In the genomic region with DNA sequence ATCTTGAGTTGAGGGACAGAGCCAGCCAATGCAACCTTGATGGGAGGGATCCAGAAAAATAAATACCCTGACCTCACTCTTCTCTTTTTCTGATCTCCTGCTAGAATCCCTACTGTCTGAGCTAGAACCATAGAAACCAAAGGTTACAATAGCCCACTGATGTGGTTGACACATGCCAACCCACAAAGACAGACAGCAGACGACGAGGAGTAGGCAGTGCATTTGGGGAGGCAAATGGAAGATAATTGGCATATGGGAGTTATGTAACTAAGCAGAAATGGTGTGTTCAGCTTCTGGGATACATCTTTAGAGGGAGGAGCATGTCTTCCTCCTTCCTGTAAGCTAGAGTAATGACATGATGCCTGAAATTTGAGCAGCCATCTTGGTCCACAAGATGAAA, we compare ENCODE assay signal across 28 cellular contexts.
DNase-seq lines count a peak whose midpoint lies in the region; ATAC-seq, FAIRE-seq and TF ChIP-seq lines count a peak whose summit lies in the region.
"Had no signal": no experiment of that assay in that cellular context is flagged by ENCODE, and none has a peak within 500 bp of the region (broad histone marks: within the 10 kb centered on the region; RNA-seq: fewer than 3 reads in every experiment).

No MANE protein-coding gene starts in this region.

- in situ Hi-C loops in transverse colon (cut with MboI; ENCODE audit: low pct_ligation_motif_present in 1 of 4, low pct_unique_long_range_greater_than_20kb in 1 of 4, low sequenced_read_pairs in 3 of 4), result no loop called here

- H3K36me3 ChIP-seq in CD8-positive, alpha-beta memory T cell (ENCODE audit: insufficient read depth, low read length), result no peaks in the 10 kb centered on the region
- H3K36me3 ChIP-seq in bronchial epithelial cell (ENCODE audit: control insufficient read depth, insufficient read depth, low read length) (no peaks in the 10 kb centered on the region), psoas muscle (ENCODE audit: insufficient read depth in 1 of 2, low read depth in 1 of 2) (no peaks in the 10 kb centered on the region), transverse colon (no peaks in the 10 kb centered on the region)
- H3K36me3 ChIP-seq: breast epithelium, left lung, MG63, stomach, uterus had no signal

- peak overlapping the region; percentile 17 to 56 (median 43) for H3K4me3 Mint-ChIP-seq in CD8-positive, alpha-beta memory T cell
- H3K4me3 Mint-ChIP-seq in WTC11, result no peak overlapping the region
- H3K4me3 Mint-ChIP-seq in natural killer cell treated with Interleukin-12 subunit alpha and Interleukin-12 subunit beta and Interleukin-15 and Interleukin-18, amount 100 ng/mL, for 72 hours, result peak overlapping the region; percentile 50

- TF ChIP-seq CTCF in WTC11 (IDR thresholded peaks at IDR 0.05), result no peak
- no peak for TF ChIP-seq CTCF in bronchial epithelial cell (IDR thresholded peaks at IDR 0.05; ENCODE audit: insufficient read depth, low read length, severe bottlenecking)
- no peak for TF ChIP-seq CTCF in psoas muscle (IDR thresholded peaks at IDR 0.05)
- TF ChIP-seq CTCF in transverse colon (IDR thresholded peaks at IDR 0.05), result no peak

- no peaks in the 10 kb centered on the region for H3K9me3 Mint-ChIP-seq in CD8-positive, alpha-beta memory T cell
- peaks cover 25% of the 10 kb centered on the region for H3K9me3 Mint-ChIP-seq in WTC11
- H3K9me3 Mint-ChIP-seq in natural killer cell treated with Interleukin-12 subunit alpha and Interleukin-12 subunit beta and Interleukin-15 and Interleukin-18, amount 100 ng/mL, for 72 hours, result peaks cover 15% of the 10 kb centered on the region

- POLR2A ChIA-PET in CD8-positive, alpha-beta memory T cell (lab: Charles Lee), result no interaction called here
- POLR2A ChIA-PET in WTC11 (lab: Charles Lee), result no interaction called here

- H3K4me3 ChIP-seq in CD8-positive, alpha-beta memory T cell (ENCODE audit: low read length), result no peak overlapping the region
- H3K4me3 ChIP-seq in bronchial epithelial cell (ENCODE audit: low read depth, low read length) (no peak overlapping the region), psoas muscle (no peak overlapping the region), transverse colon (no peak overlapping the region)
- H3K4me3 ChIP-seq: breast epithelium, coronary artery, left lung, MG63, stomach, uterus had no signal

- CTCF ChIA-PET in CD8-positive, alpha-beta memory T cell (lab: Charles Lee), result interaction anchor here (1.5 kb wide), 1 partner anchor 53 kb away, joined by 3 read pairs; no protein-coding TSS in a partner anchor
- CTCF ChIA-PET in WTC11 (lab: Charles Lee), result no interaction called here

- H3K27me3 ChIP-seq in CD8-positive, alpha-beta memory T cell (ENCODE audit: insufficient read depth, low read length, poor library complexity, severe bottlenecking), result no peaks in the 10 kb centered on the region
- no peaks in the 10 kb centered on the region for H3K27me3 ChIP-seq in bronchial epithelial cell (ENCODE audit: control insufficient read depth, insufficient read depth, low read length)
- H3K27me3 ChIP-seq in psoas muscle (ENCODE audit: insufficient read depth in 3 of 3, low read length in 2 of 3), result no peaks in the 10 kb centered on the region
- H3K27me3 ChIP-seq in transverse colon, result no peaks in the 10 kb centered on the region
- H3K27me3 ChIP-seq: breast epithelium, left lung, MG63, stomach, uterus had no signal

- 95 to 100% (median 100%) methylated on average over 2 of the region's 2 CpGs for WGBS in psoas muscle, 3 donors
- 92 to 100% methylated on average over 1 to 2 of the region's 2 CpGs for WGBS in transverse colon (ENCODE audit: low coverage in 1 of 2), 2 donors

- TF ChIP-seq POLR2A in transverse colon (IDR thresholded peaks at IDR 0.05), result no peak

- peak; percentile 50 for FAIRE-seq in bronchial epithelial cell (lab: Jason Lieb, UNC)
- FAIRE-seq: G401.6 had no signal

- H3K4me1 Mint-ChIP-seq in CD8-positive, alpha-beta memory T cell, result peaks cover 16 to 21% (median 17%) of the 10 kb centered on the region in 3 donors
- H3K4me1 Mint-ChIP-seq in WTC11, result peaks cover 12% of the 10 kb centered on the region
- peaks cover 29 to 35% of the 10 kb centered on the region in 2 donors for H3K4me1 Mint-ChIP-seq in natural killer cell treated with Interleukin-12 subunit alpha and Interleukin-12 subunit beta and Interleukin-15 and Interleukin-18, amount 100 ng/mL, for 72 hours (ENCODE audit: low read depth in 2 of 2)

- H3K4me1 ChIP-seq in CD8-positive, alpha-beta memory T cell (ENCODE audit: insufficient read depth, low read length), result peaks cover 15% of the 10 kb centered on the region
- H3K4me1 ChIP-seq in psoas muscle, result peaks cover 13% of the 10 kb centered on the region
- no peaks in the 10 kb centered on the region for H3K4me1 ChIP-seq in transverse colon
- H3K4me1 ChIP-seq: breast epithelium, Caco-2, left lung, stomach, uterus had no signal

- no peaks in the 10 kb centered on the region for H3K9me3 ChIP-seq in CD8-positive, alpha-beta memory T cell (ENCODE audit: low read length)
- H3K9me3 ChIP-seq in psoas muscle (no peaks in the 10 kb centered on the region), transverse colon (no peaks in the 10 kb centered on the region)
- H3K9me3 ChIP-seq: breast epithelium, Caco-2, left lung, stomach, uterus had no signal

- peaks cover 0 to 3% (median 0%) of the 10 kb centered on the region in 3 donors for H3K36me3 Mint-ChIP-seq in CD8-positive, alpha-beta memory T cell
- peaks cover 8% of the 10 kb centered on the region for H3K36me3 Mint-ChIP-seq in WTC11
- peaks cover 12% of the 10 kb centered on the region for H3K36me3 Mint-ChIP-seq in natural killer cell treated with Interleukin-12 subunit alpha and Interleukin-12 subunit beta and Interleukin-15 and Interleukin-18, amount 100 ng/mL, for 72 hours

- ATAC-seq in WTC11, result no peak
- ATAC-seq in natural killer cell treated with Interleukin-12 subunit alpha and Interleukin-12 subunit beta and Interleukin-15 and Interleukin-18, amount 100 ng/mL, for 72 hours, result peak; percentile 61 to 77
- ATAC-seq in psoas muscle, result no peak
- ATAC-seq in GM21786 (IDR thresholded peaks at IDR 0.05; ENCODE audit: unreplicated experiment), result no peak
- ATAC-seq: left lung, right cardiac atrium had no signal

- TF ChIP-seq EP300 in transverse colon (IDR thresholded peaks at IDR 0.05; ENCODE audit: low read depth), result no peak

- peaks cover 18 to 23% of the 10 kb centered on the region in 2 donors for H3K27me3 Mint-ChIP-seq in CD8-positive, alpha-beta memory T cell
- no peaks in the 10 kb centered on the region for H3K27me3 Mint-ChIP-seq in WTC11 (ENCODE audit: low read depth)
- H3K27me3 Mint-ChIP-seq in natural killer cell treated with Interleukin-12 subunit alpha and Interleukin-12 subunit beta and Interleukin-15 and Interleukin-18, amount 100 ng/mL, for 72 hours, result peaks cover 34 to 42% of the 10 kb centered on the region in 2 donors

- intact Hi-C loops in psoas muscle (cut with DNase I) (no loop called here), transverse colon (cut with DNase I; ENCODE audit: low total_unique reads) (no loop called here)

- H3K27ac ChIP-seq in CD8-positive, alpha-beta memory T cell (ENCODE audit: low read depth, low read length), result no peak overlapping the region
- H3K27ac ChIP-seq in psoas muscle (no peak overlapping the region), transverse colon (no peak overlapping the region)
- H3K27ac ChIP-seq: breast epithelium, coronary artery, epithelial cell of prostate, left lung, stomach, uterus had no signal

- peak overlapping the region in 3 of 8 donors; percentile 8 to 17 (median 11) for H3K27ac Mint-ChIP-seq in CD8-positive, alpha-beta memory T cell
- H3K27ac Mint-ChIP-seq in WTC11, result no peak overlapping the region
- peak overlapping the region; percentile 12 to 16 for H3K27ac Mint-ChIP-seq in natural killer cell treated with Interleukin-12 subunit alpha and Interleukin-12 subunit beta and Interleukin-15 and Interleukin-18, amount 100 ng/mL, for 72 hours

- DNase-seq in CD8-positive, alpha-beta memory T cell, result peak; percentile 6 to 62 (median 16)
- no peak for DNase-seq in WTC11 (ENCODE audit: low spot score)
- DNase-seq in bronchial epithelial cell (ENCODE audit: low read depth), result no peak
- DNase-seq in natural killer cell treated with Interleukin-12 subunit alpha and Interleukin-12 subunit beta and Interleukin-15 and Interleukin-18, amount 100 ng/mL, for 72 hours (ENCODE audit: low spot score), result no peak
- DNase-seq in psoas muscle, result no peak
- no peak for DNase-seq in transverse colon
- DNase-seq: activated T-cell treated with anti-CD3 and anti-CD28 coated beads, Interleukin-2, amount 50 U/mL, for 1 hour; amygdala; Caco-2; effector CD8-positive, alpha-beta T cell; KG1; left lung; mesenchymal stem cell; MG63; NCI-H1105; NCI-H187 treated with DMSO at 0.1 percent for 48 hours; NCI-H2171; NCI-H82; posterior cingulate gyrus; right cardiac atrium; stimulated activated CD4-positive, alpha-beta T cell treated with anti-CD3 and anti-CD28 coated beads, Interleukin-2, amount 100 ng/mL, for 24 hours; stomach; uterus had no signal

TF ChIP-seq in WTC11, 78 proteins besides CTCF, POLR2A, EP300 and RAD21:
- peak; percentile 70; the same call in 1 of the 2 replicates for TF ChIP-seq ZNF317 (CRISPR knock-in tag; IDR thresholded peaks at IDR 0.05; ENCODE audit: borderline replicate concordance, low read depth)
- TF ChIP-seq, protein P1, sequence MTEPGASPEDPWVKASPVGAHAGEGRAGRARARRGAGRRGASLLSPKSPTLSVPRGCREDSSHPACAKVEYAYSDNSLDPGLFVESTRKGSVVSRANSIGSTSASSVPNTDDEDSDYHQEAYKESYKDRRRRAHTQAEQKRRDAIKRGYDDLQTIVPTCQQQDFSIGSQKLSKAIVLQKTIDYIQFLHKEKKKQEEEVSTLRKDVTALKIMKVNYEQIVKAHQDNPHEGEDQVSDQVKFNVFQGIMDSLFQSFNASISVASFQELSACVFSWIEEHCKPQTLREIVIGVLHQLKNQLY (CRISPR knock-in tag; IDR thresholded peaks at IDR 0.05), result no peak
- TF ChIP-seq ZNF423 (CRISPR knock-in tag; IDR thresholded peaks at IDR 0.05), result no peak

Comparison
In these comparisons a context has a peak if more than half of its experiments do, and no peak if none do; other contexts are left out.
1. DNase-seq: peak in CD8-positive, alpha-beta memory T cell (5 of 5); none in WTC11 (single experiment), bronchial epithelial cell (single experiment), natural killer cell treated with Interleukin-12 subunit alpha and Interleukin-12 subunit beta and Interleukin-15 and Interleukin-18, amount 100 ng/mL, for 72 hours (single experiment), psoas muscle (0 of 2) and transverse colon (single experiment).
2. ATAC-seq: peak in natural killer cell treated with Interleukin-12 subunit alpha and Interleukin-12 subunit beta and Interleukin-15 and Interleukin-18, amount 100 ng/mL, for 72 hours (2 of 2); none in WTC11 (single experiment), psoas muscle (0 of 4) and GM21786 (single experiment).